In genomic region chrX:149837639-149838038, GRCh38 we compare ENCODE assay signal across 19 cellular contexts. TPM values are rescaled to one million over a fixed set of nuclear protein-coding genes. Genes with fewer than 3 reads are reported as not detected.
DNase-seq lines count a peak whose midpoint lies in the region; ATAC-seq lines count a peak whose summit lies in the region.
"Had no signal": no experiment of that assay in that cellular context is flagged by ENCODE, and none has a peak within 500 bp of the region (broad histone marks: within the 10 kb centered on the region; RNA-seq: fewer than 3 reads in every experiment).

No MANE protein-coding gene starts in this region.

- no peak overlapping the region for H3K4me3 Mint-ChIP-seq in stimulated activated naive CD8-positive, alpha-beta T cell treated with anti-CD3 and anti-CD28 coated beads, Interleukin-15, amount 100 ng/mL, for 72 hours
- H3K4me3 Mint-ChIP-seq: activated T-cell treated with anti-CD3 and anti-CD28 coated beads, Interleukin-2, amount 50 U/mL, for 24 hours; immature natural killer cell; stimulated activated naive CD8-positive, alpha-beta T cell treated with anti-CD3 and anti-CD28 coated beads, Interleukin-15, Interleukin-2, amounts not matched to agents 100 ng/mL and 50 ng/mL, for 24 hours had no signal

- H3K27me3 Mint-ChIP-seq in stimulated activated naive CD8-positive, alpha-beta T cell treated with anti-CD3 and anti-CD28 coated beads, Interleukin-15, amount 100 ng/mL, for 72 hours, result peaks cover 9% of the 10 kb centered on the region

- peaks cover 0 to under 1% of the 10 kb centered on the region in 2 donors for H3K9me3 Mint-ChIP-seq in stimulated activated naive CD8-positive, alpha-beta T cell treated with anti-CD3 and anti-CD28 coated beads, Interleukin-15, amount 100 ng/mL, for 72 hours
- H3K9me3 Mint-ChIP-seq: activated T-cell treated with anti-CD3 and anti-CD28 coated beads, Interleukin-2, amount 50 U/mL, for 24 hours; immature natural killer cell; stimulated activated naive CD8-positive, alpha-beta T cell treated with anti-CD3 and anti-CD28 coated beads, Interleukin-15, Interleukin-2, amounts not matched to agents 100 ng/mL and 50 ng/mL, for 24 hours had no signal

- peaks cover 9% of the 10 kb centered on the region for H3K4me1 Mint-ChIP-seq in stimulated activated naive CD8-positive, alpha-beta T cell treated with anti-CD3 and anti-CD28 coated beads, Interleukin-15, amount 100 ng/mL, for 72 hours
- H3K4me1 Mint-ChIP-seq: immature natural killer cell had no signal

- H3K27ac Mint-ChIP-seq in stimulated activated naive CD8-positive, alpha-beta T cell treated with anti-CD3 and anti-CD28 coated beads, Interleukin-15, amount 100 ng/mL, for 72 hours, result no peak overlapping the region
- H3K27ac Mint-ChIP-seq: activated T-cell treated with anti-CD3 and anti-CD28 coated beads, Interleukin-2, amount 50 U/mL, for 24 hours; immature natural killer cell; stimulated activated naive CD8-positive, alpha-beta T cell treated with anti-CD3 and anti-CD28 coated beads, Interleukin-15, Interleukin-2, amounts not matched to agents 100 ng/mL and 50 ng/mL, for 24 hours had no signal

- DNase-seq in stimulated activated CD4-positive, alpha-beta T cell treated with anti-CD3 and anti-CD28 coated beads, Interleukin-15, amount 100 ng/mL, for 24 hours, result peak; percentile 29
- no peak for DNase-seq in stimulated activated CD4-positive, alpha-beta T cell treated with anti-CD3 and anti-CD28 coated beads, Interleukin-2, amount 100 ng/mL, for 24 hours
- DNase-seq in stimulated activated naive CD8-positive, alpha-beta T cell treated with anti-CD3 and anti-CD28 coated beads, Interleukin-15, amount 100 ng/mL, for 72 hours, result peak; percentile 23 to 48
- DNase-seq in middle frontal gyrus (ENCODE audit: extremely low spot score, low spot score), result no peak
- no peak for DNase-seq in mesenteric fat pad (ENCODE audit: low spot score)
- DNase-seq: activated T-cell treated with anti-CD3 and anti-CD28 coated beads, Interleukin-2, amount 50 U/mL, for 24 hours; DMS53; effector CD8-positive, alpha-beta T cell; foreskin fibroblast; immature natural killer cell; KG1; NCI-H187; stimulated activated CD4-positive, alpha-beta T cell treated with anti-CD3 and anti-CD28 coated beads, Interleukin-2, amount 100 ng/mL, for 48 hours had no signal

- peak; percentile 85 for ATAC-seq in GM21786 (IDR thresholded peaks at IDR 0.05; ENCODE audit: unreplicated experiment)
- peak; percentile 88 for ATAC-seq in HG03571 (IDR thresholded peaks at IDR 0.05; ENCODE audit: unreplicated experiment)
- ATAC-seq in stimulated activated naive CD8-positive, alpha-beta T cell treated with anti-CD3 and anti-CD28 coated beads, Interleukin-15, amount 100 ng/mL, for 72 hours, result peak; percentile 98
- no peak for ATAC-seq in GM18519 (IDR thresholded peaks at IDR 0.05; ENCODE audit: low FRiP score, unreplicated experiment)

RNA-seq across cellular contexts. Expression of gene MAGEA8, which starts 43.3 kb away (rescaled TPM):
- not detected for total RNA-seq in mesenteric fat pad
- total RNA-seq: H1, mononuclear cell had no signal

RNA-seq across cellular contexts. Expression of gene MAGEA9, which starts 55.9 kb away (rescaled TPM):
- not detected for total RNA-seq in mesenteric fat pad
- total RNA-seq: H1, mononuclear cell had no signal

Comparison
In these comparisons a context has a peak if more than half of its experiments do, and no peak if none do; other contexts are left out.
1. DNase-seq: peak in stimulated activated CD4-positive, alpha-beta T cell treated with anti-CD3 and anti-CD28 coated beads, Interleukin-15, amount 100 ng/mL, for 24 hours (single experiment) and stimulated activated naive CD8-positive, alpha-beta T cell treated with anti-CD3 and anti-CD28 coated beads, Interleukin-15, amount 100 ng/mL, for 72 hours (2 of 2); none in stimulated activated CD4-positive, alpha-beta T cell treated with anti-CD3 and anti-CD28 coated beads, Interleukin-2, amount 100 ng/mL, for 24 hours (0 of 2), middle frontal gyrus (single experiment) and mesenteric fat pad (single experiment).